Comparison of ENCODE assay signal across 8 cellular contexts in genomic region chr14:32224731-32225377, GRCh38. TPM values are rescaled to one million over a fixed set of nuclear protein-coding genes. Genes with fewer than 3 reads are reported as not detected.
DNase-seq lines count a peak whose midpoint lies in the region; ATAC-seq lines count a peak whose summit lies in the region.

No MANE protein-coding gene starts in this region.

- ATAC-seq in activated T-cell treated with anti-CD3 and anti-CD28 coated beads, Interleukin-2, amount 50 U/mL, for 4 hours, result peak; percentile 81
- ATAC-seq in left ventricle myocardium superior (peak; percentile 86), HG02970 (IDR thresholded peaks at IDR 0.05; ENCODE audit: low FRiP score, unreplicated experiment) (no peak)
- ATAC-seq in stimulated activated memory B cell treated with anti-CD40 and anti-IgM and Interleukin-4, amounts not matched to agents 10 μg/mL and 1 μg/mL and 100 μg/mL, for 72 hours, result peak; percentile 83

- H3K27ac Mint-ChIP-seq in stimulated activated memory B cell treated with anti-CD40 and anti-IgM and Interleukin-4, amounts not matched to agents 10 μg/mL and 1 μg/mL and 100 μg/mL, for 72 hours, result peak overlapping the region; percentile 1

- no peaks in the 10 kb centered on the region for H3K36me3 Mint-ChIP-seq in activated T-cell treated with anti-CD3 and anti-CD28 coated beads, Interleukin-2, amount 50 U/mL, for 4 hours (ENCODE audit: insufficient read depth)
- no peaks in the 10 kb centered on the region for H3K36me3 Mint-ChIP-seq in stimulated activated memory B cell treated with anti-CD40 and anti-IgM and Interleukin-4, amounts not matched to agents 10 μg/mL and 1 μg/mL and 100 μg/mL, for 72 hours

- H3K4me3 Mint-ChIP-seq in activated T-cell treated with anti-CD3 and anti-CD28 coated beads, Interleukin-2, amount 50 U/mL, for 4 hours, result no peak overlapping the region
- no peak overlapping the region for H3K4me3 Mint-ChIP-seq in stimulated activated memory B cell treated with anti-CD40 and anti-IgM and Interleukin-4, amounts not matched to agents 10 μg/mL and 1 μg/mL and 100 μg/mL, for 72 hours

- peaks cover 9% of the 10 kb centered on the region for H3K27me3 Mint-ChIP-seq in activated T-cell treated with anti-CD3 and anti-CD28 coated beads, Interleukin-2, amount 50 U/mL, for 4 hours (ENCODE audit: low read depth)
- no peaks in the 10 kb centered on the region for H3K27me3 Mint-ChIP-seq in stimulated activated memory B cell treated with anti-CD40 and anti-IgM and Interleukin-4, amounts not matched to agents 10 μg/mL and 1 μg/mL and 100 μg/mL, for 72 hours

- no peaks in the 10 kb centered on the region for H3K9me3 Mint-ChIP-seq in activated T-cell treated with anti-CD3 and anti-CD28 coated beads, Interleukin-2, amount 50 U/mL, for 4 hours
- H3K9me3 Mint-ChIP-seq in stimulated activated memory B cell treated with anti-CD40 and anti-IgM and Interleukin-4, amounts not matched to agents 10 μg/mL and 1 μg/mL and 100 μg/mL, for 72 hours, result no peaks in the 10 kb centered on the region

- H3K4me1 Mint-ChIP-seq in activated T-cell treated with anti-CD3 and anti-CD28 coated beads, Interleukin-2, amount 50 U/mL, for 4 hours (ENCODE audit: low read depth), result no peaks in the 10 kb centered on the region
- peaks cover 7% of the 10 kb centered on the region for H3K4me1 Mint-ChIP-seq in stimulated activated memory B cell treated with anti-CD40 and anti-IgM and Interleukin-4, amounts not matched to agents 10 μg/mL and 1 μg/mL and 100 μg/mL, for 72 hours

- intact Hi-C loops in left ventricle myocardium superior (cut with micrococcal nuclease), result no loop called here

- DNase-seq in NCI-H1436 (lab: John Stamatoyannopoulos, UW), result peak; percentile 25
- no peak for DNase-seq in NCI-H1436 treated with DMSO at 0.1 percent for 48 hours (lab: John Stamatoyannopoulos, UW)
- DNase-seq in NAMALWA (ENCODE audit: low spot score), result peak; percentile 37
- DNase-seq in activated T-cell treated with anti-CD3 and anti-CD28 coated beads, Interleukin-2, amount 50 U/mL, for 4 hours, result peak; percentile 9
- DNase-seq in left ventricle myocardium superior, result peak; percentile 46
- DNase-seq in GM19238 (ENCODE audit: insufficient read length, low spot score), result no peak

RNA-seq across cellular contexts. Expression of gene RNU6-8, which starts 21.8 kb away (rescaled TPM):
- not detected for total RNA-seq in activated T-cell treated with anti-CD3 and anti-CD28 coated beads, Interleukin-2, amount 50 U/mL, for 4 hours
- not detected for total RNA-seq in left ventricle myocardium superior

RNA-seq across cellular contexts. Expression of gene RNU6-7, which starts 23.0 kb away (rescaled TPM):
- total RNA-seq in activated T-cell treated with anti-CD3 and anti-CD28 coated beads, Interleukin-2, amount 50 U/mL, for 4 hours, result not detected
- not detected for total RNA-seq in left ventricle myocardium superior

Comparison
In these comparisons a context has a peak if more than half of its experiments do, and no peak if none do; other contexts are left out.
1. DNase-seq: peak in NCI-H1436 (single experiment), NAMALWA (single experiment), activated T-cell treated with anti-CD3 and anti-CD28 coated beads, Interleukin-2, amount 50 U/mL, for 4 hours (single experiment) and left ventricle myocardium superior (single experiment); none in NCI-H1436 treated with DMSO at 0.1 percent for 48 hours (single experiment) and GM19238 (single experiment).